Comparison of ENCODE assay signal across 8 cellular contexts in the genomic region with DNA sequence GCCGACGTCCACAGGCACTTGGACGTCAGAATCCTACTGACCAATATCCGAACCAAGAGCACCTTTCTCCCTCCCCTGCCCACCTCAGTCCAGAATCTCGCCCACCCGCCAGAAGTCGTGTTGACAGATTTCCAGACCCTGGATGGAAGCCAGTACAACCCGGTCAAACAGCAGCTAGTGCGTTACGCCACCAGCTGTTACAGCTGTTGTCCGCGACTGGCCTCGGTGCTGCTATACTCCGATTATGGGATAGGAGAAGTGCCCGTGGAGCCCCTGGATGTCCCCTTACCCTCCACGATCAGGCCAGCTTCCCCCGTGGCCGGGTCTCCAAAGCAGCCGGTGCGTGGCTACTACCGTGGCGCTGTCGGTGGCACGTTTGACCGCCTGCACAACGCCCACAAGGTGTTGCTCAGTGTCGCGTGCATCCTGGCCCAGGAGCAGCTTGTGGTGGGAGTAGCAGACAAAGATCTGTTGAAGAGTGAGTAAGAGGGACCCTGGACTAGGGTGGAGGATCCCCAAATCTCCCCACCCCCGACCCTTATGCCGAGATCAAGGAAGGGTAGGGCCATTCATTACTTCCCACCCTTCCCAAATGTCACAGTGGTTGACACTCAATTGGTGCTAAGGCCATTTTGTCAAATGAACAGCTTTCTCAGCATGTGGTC. TPM values are rescaled to one million over a fixed set of nuclear protein-coding genes. Genes with fewer than 3 reads are reported as not detected.
DNase-seq lines count a peak whose midpoint lies in the region; ATAC-seq and TF ChIP-seq lines count a peak whose summit lies in the region.

No MANE protein-coding gene starts in this region.

- H3K9me3 ChIP-seq in testis = no peaks in the 10 kb centered on the region

- peak overlapping the region; percentile 76 to 79 for H3K27ac ChIP-seq in testis

- WGBS in testis, 2 donors = 20 to 35% methylated on average over 1 to 30 of the region's 30 CpGs

- H3K36me3 ChIP-seq in testis (ENCODE audit: low read depth, missing control alignments) = no peaks in the 10 kb centered on the region

- peak overlapping the region; percentile 89 to 95 for H3K4me3 ChIP-seq in testis

- no peak for TF ChIP-seq CTCF in testis (IDR thresholded peaks at IDR 0.05)

- DNase-seq in T-helper 1 cell (no peak), immature natural killer cell (no peak), testis (no peak), D341Med (ENCODE audit: low spot score) (no peak), COLO829 (ENCODE audit: low spot score) (no peak), NCI-H82 (lab: John Stamatoyannopoulos, UW) (no peak)

- no peaks in the 10 kb centered on the region for H3K9me3 Mint-ChIP-seq in T-helper 1 cell treated with Interleukin-12 subunit alpha and Interleukin-12 subunit beta and Interleukin-4 antibody, amounts not matched to agents 30 μg/mL and 1 μg/mL, for 36 hours
- H3K9me3 Mint-ChIP-seq in activated T-helper 17 cell treated with anti-CD3 and anti-CD28 coated beads, Interleukin-2, amount 50 U/mL, for 72 hours = no peaks in the 10 kb centered on the region
- H3K9me3 Mint-ChIP-seq in immature natural killer cell = no peaks in the 10 kb centered on the region

- H3K36me3 Mint-ChIP-seq in T-helper 1 cell treated with Interleukin-12 subunit alpha and Interleukin-12 subunit beta and Interleukin-4 antibody, amounts not matched to agents 30 μg/mL and 1 μg/mL, for 36 hours (ENCODE audit: low read depth) = peaks cover 17% of the 10 kb centered on the region
- H3K36me3 Mint-ChIP-seq in activated T-helper 17 cell treated with anti-CD3 and anti-CD28 coated beads, Interleukin-2, amount 50 U/mL, for 72 hours (ENCODE audit: low read depth) = peaks cover 50% of the 10 kb centered on the region
- peaks cover 0 to 9% (median 0%) of the 10 kb centered on the region in 3 donors for H3K36me3 Mint-ChIP-seq in immature natural killer cell

- H3K27ac Mint-ChIP-seq in T-helper 1 cell treated with Interleukin-12 subunit alpha and Interleukin-12 subunit beta and Interleukin-4 antibody, amounts not matched to agents 30 μg/mL and 1 μg/mL, for 36 hours = peak overlapping the region; percentile 97
- peak overlapping the region; percentile 98 for H3K27ac Mint-ChIP-seq in activated T-helper 17 cell treated with anti-CD3 and anti-CD28 coated beads, Interleukin-2, amount 50 U/mL, for 72 hours
- peak overlapping the region; percentile 69 to 97 (median 92) for H3K27ac Mint-ChIP-seq in immature natural killer cell

- H3K4me3 Mint-ChIP-seq in T-helper 1 cell treated with Interleukin-12 subunit alpha and Interleukin-12 subunit beta and Interleukin-4 antibody, amounts not matched to agents 30 μg/mL and 1 μg/mL, for 36 hours = peak overlapping the region; percentile 93
- H3K4me3 Mint-ChIP-seq in activated T-helper 17 cell treated with anti-CD3 and anti-CD28 coated beads, Interleukin-2, amount 50 U/mL, for 72 hours = peak overlapping the region; percentile 93
- H3K4me3 Mint-ChIP-seq in immature natural killer cell = peak overlapping the region; percentile 91 to 95 (median 92)

- no peak for TF ChIP-seq POLR2A in testis (IDR thresholded peaks at IDR 0.05)

- intact Hi-C loops in testis (cut with DNase I; ENCODE audit: low total_unique reads) = no loop called here

- H3K4me1 Mint-ChIP-seq in T-helper 1 cell treated with Interleukin-12 subunit alpha and Interleukin-12 subunit beta and Interleukin-4 antibody, amounts not matched to agents 30 μg/mL and 1 μg/mL, for 36 hours (ENCODE audit: low read depth) = peaks cover 32% of the 10 kb centered on the region
- H3K4me1 Mint-ChIP-seq in activated T-helper 17 cell treated with anti-CD3 and anti-CD28 coated beads, Interleukin-2, amount 50 U/mL, for 72 hours = peaks cover 15% of the 10 kb centered on the region
- H3K4me1 Mint-ChIP-seq in immature natural killer cell = peaks cover 47 to 48% of the 10 kb centered on the region in 2 donors

- H3K27me3 Mint-ChIP-seq in T-helper 1 cell treated with Interleukin-12 subunit alpha and Interleukin-12 subunit beta and Interleukin-4 antibody, amounts not matched to agents 30 μg/mL and 1 μg/mL, for 36 hours (ENCODE audit: low read depth) = no peaks in the 10 kb centered on the region
- no peaks in the 10 kb centered on the region for H3K27me3 Mint-ChIP-seq in activated T-helper 17 cell treated with anti-CD3 and anti-CD28 coated beads, Interleukin-2, amount 50 U/mL, for 72 hours
- peaks cover 17 to 25% (median 22%) of the 10 kb centered on the region in 3 donors for H3K27me3 Mint-ChIP-seq in immature natural killer cell (ENCODE audit: low read depth in 3 of 3)

- ATAC-seq in activated T-helper 17 cell treated with anti-CD3 and anti-CD28 coated beads, Interleukin-2, amount 50 U/mL, for 72 hours (replicated peaks) = no peak

- H3K27me3 ChIP-seq in testis = no peaks in the 10 kb centered on the region

- H3K4me1 ChIP-seq in testis = peaks cover 26% of the 10 kb centered on the region

RNA-seq across cellular contexts. Expression of gene COASY, which starts 1.0 kb away (rescaled TPM):
- 100 to 1,000 TPM in 1 of 2 donors, 10 to 100 TPM in 1; 76.7 to 108 TPM for total RNA-seq in activated T-helper 17 cell treated with anti-CD3 and anti-CD28 coated beads, Interleukin-2, amount 50 U/mL, for 72 hours
- polyA plus RNA-seq in immature natural killer cell = 100 to 1,000 TPM in 1 of 3 donors, 10 to 100 TPM in 2; 54.1 to 136 (median 72.5) TPM
- total RNA-seq in testis = 10 to 100 TPM; 52.8 to 68.5 TPM
- polyA plus RNA-seq in testis (ENCODE audit: insufficient read depth, low read depth, low replicate concordance) = 103 TPM

RNA-seq across cellular contexts. Expression of gene MLX, which starts 3.9 kb away (rescaled TPM):
- total RNA-seq in activated T-helper 17 cell treated with anti-CD3 and anti-CD28 coated beads, Interleukin-2, amount 50 U/mL, for 72 hours = 10 to 100 TPM; 46.2 to 57.8 TPM
- polyA plus RNA-seq in immature natural killer cell = 10 to 100 TPM; 25.0 to 41.0 (median 30.5) TPM
- 10 to 100 TPM; 27.6 to 38.6 TPM for total RNA-seq in testis
- polyA plus RNA-seq in testis (ENCODE audit: insufficient read depth, low read depth, low replicate concordance) = 26.7 TPM

RNA-seq across cellular contexts. Expression of gene HSD17B1, which starts 10.3 kb away (rescaled TPM):
- total RNA-seq in activated T-helper 17 cell treated with anti-CD3 and anti-CD28 coated beads, Interleukin-2, amount 50 U/mL, for 72 hours = under 1 TPM; 0.82 to 0.90 TPM
- polyA plus RNA-seq in immature natural killer cell (1 to 10 TPM in 1 of 3 donors, under 1 TPM in 1, not detected in 1; 0.99 to 1.9 TPM), testis (ENCODE audit: insufficient read depth, low read depth, low replicate concordance) (7.1 TPM)
- total RNA-seq in testis = 10 to 100 TPM; 13.8 to 14.4 TPM

RNA-seq across cellular contexts. Expression of gene PSMC3IP, which starts 14.6 kb away (rescaled TPM):
- 10 to 100 TPM; 25.9 to 34.2 TPM for total RNA-seq in activated T-helper 17 cell treated with anti-CD3 and anti-CD28 coated beads, Interleukin-2, amount 50 U/mL, for 72 hours
- polyA plus RNA-seq in immature natural killer cell (1 to 10 TPM in 2 of 3 donors, under 1 TPM in 1; 0.91 to 3.0 (median 1.5) TPM), testis (ENCODE audit: insufficient read depth, low read depth, low replicate concordance) (45.3 TPM)
- total RNA-seq in testis = 10 to 100 TPM; 17.2 to 27.2 TPM

RNA-seq across cellular contexts. Expression of gene NAGLU, which starts 26.9 kb away (rescaled TPM):
- 10 to 100 TPM in 1 of 2 donors, 1 to 10 TPM in 1; 8.4 to 11.0 TPM for total RNA-seq in activated T-helper 17 cell treated with anti-CD3 and anti-CD28 coated beads, Interleukin-2, amount 50 U/mL, for 72 hours
- polyA plus RNA-seq in immature natural killer cell (10 to 100 TPM; 28.1 to 43.5 (median 33.6) TPM), testis (ENCODE audit: insufficient read depth, low read depth, low replicate concordance) (18.9 TPM)
- total RNA-seq in testis = 10 to 100 TPM; 37.6 to 40.6 TPM

Comparison
In these comparisons a context has a peak if more than half of its experiments do, and no peak if none do; other contexts are left out.
1. RNA of gene HSD17B1, which starts 10.3 kb away (total RNA-seq): 13.8 to 14.4 TPM in testis; 0.82 to 0.90 TPM in activated T-helper 17 cell treated with anti-CD3 and anti-CD28 coated beads, Interleukin-2, amount 50 U/mL, for 72 hours; every median in the first group is over 4 times any median in the second.
2. Peak in every context shown above with its lines, with median percentiles within 50 percentile points of each other: H3K27ac Mint-ChIP-seq and H3K4me3 Mint-ChIP-seq.